Comparison of ENCODE assay signal across 26 cellular contexts in genomic region chr16:19527161-19527560, GRCh38.
"Had no signal": no experiment of that assay in that cellular context is flagged by ENCODE, and none has a peak within 500 bp of the region (broad histone marks: within the 10 kb centered on the region; RNA-seq: fewer than 3 reads in every experiment).

No MANE protein-coding gene starts in this region.

- H3K4me2 ChIP-seq: SK-N-SH had no signal

- DNase-seq: activated CD4-positive, alpha-beta T cell treated with anti-CD3 and anti-CD28 coated beads for 4 hours; activated CD8-positive, alpha-beta memory T cell treated with anti-CD3 and anti-CD28 coated beads, Interleukin-2, amount 50 U/mL, for 4 hours; activated CD8-positive, alpha-beta T cell treated with anti-CD3 and anti-CD28 coated beads for 36 hours; activated gamma-delta T cell treated with Interleukin-2 at 50 U/mL for 16 hours; activated naive CD4-positive, alpha-beta T cell treated with anti-CD3 and anti-CD28 coated beads, Interleukin-2, amount 10 ng/mL, durations not matched to agents 7 days and 5 days; activated naive CD8-positive, alpha-beta T cell treated with anti-CD3 and anti-CD28 coated beads for 36 hours; activated T-cell treated with anti-CD3 and anti-CD28 coated beads, Interleukin-2, amount 50 U/mL, for 72 hours; KG1; MG63; MV-4-11; NCI-H1092 treated with DMSO at 0.1 percent for 48 hours; NCI-H1417 treated with DMSO at 0.1 percent for 48 hours; NCI-H1694; NCI-H2029; NCI-H2107; NCI-H2171 treated with DMSO at 0.1 percent for 48 hours; NCI-H226; NCI-H510A; NK-92 treated with Interleukin-12 subunit alpha and Interleukin-12 subunit beta, amount 100 ng/mL, for 24 hours; OCI-M1; Peyer's patch; Right ventricle myocardium superior; SJCRH30; SK-N-SH had no signal

- H3K9me3 ChIP-seq: MG63, Peyer's patch, SJCRH30, SK-N-SH had no signal

- H3K9ac ChIP-seq: SK-N-SH had no signal

- H3K27me3 ChIP-seq: MG63, Peyer's patch, SJCRH30 had no signal

- ATAC-seq: activated CD4-positive, CD25-positive, alpha-beta regulatory T cell treated with anti-CD3 and anti-CD28 coated beads, Interleukin-2, amount 50 U/mL, for 24 hours; activated CD8-positive, alpha-beta T cell treated with anti-CD3 and anti-CD28 coated beads for 36 hours; activated T-cell treated with anti-CD3 and anti-CD28 coated beads, Interleukin-2, amount 50 U/mL, for 72 hours had no signal

- H3K4me3 ChIP-seq: MG63, Peyer's patch, SJCRH30 had no signal

- H3K4me1 ChIP-seq: SJCRH30 had no signal

- H3K27ac ChIP-seq: Peyer's patch, RWPE1, SJCRH30 had no signal
